30 cellular contexts compared by ENCODE assay signal in genomic region chr20:17343091-17343490, GRCh38.
"Had no signal": no experiment of that assay in that cellular context is flagged by ENCODE, and none has a peak within 500 bp of the region (broad histone marks: within the 10 kb centered on the region; RNA-seq: fewer than 3 reads in every experiment).

No MANE protein-coding gene starts in this region.

- H3K9me3 ChIP-seq: adrenal gland, body of pancreas, esophagus squamous epithelium, gastrocnemius medialis had no signal

- H3K27me3 ChIP-seq: adrenal gland, body of pancreas, foreskin keratinocyte, gastrocnemius medialis had no signal

- ATAC-seq: activated CD4-positive, CD25-positive, alpha-beta regulatory T cell treated with anti-CD3 and anti-CD28 coated beads, Interleukin-2, amount 50 U/mL, for 24 hours; activated CD8-positive, alpha-beta T cell treated with anti-CD3 and anti-CD28 coated beads for 36 hours; body of pancreas; foreskin keratinocyte; gastrocnemius medialis; T-helper 17 cell had no signal

- DNase-seq: activated B cell treated with CpG ODN at 0.5 μM for 24 hours; activated CD4-positive, alpha-beta T cell treated with anti-CD3 and anti-CD28 coated beads for 48 hours; activated CD4-positive, alpha-beta T cell treated with anti-CD3 and anti-CD28 coated beads, Interleukin-2, amount 50 U/mL, for 1 hour; activated CD4-positive, alpha-beta T cell treated with anti-CD3 and anti-CD28 coated beads, Interleukin-2, amount 50 U/mL, for 48 hours; activated CD8-positive, alpha-beta memory T cell treated with anti-CD3 and anti-CD28 coated beads for 24 hours; activated CD8-positive, alpha-beta T cell treated with anti-CD3 and anti-CD28 coated beads for 36 hours; activated gamma-delta T cell; activated naive CD4-positive, alpha-beta T cell; activated naive CD4-positive, alpha-beta T cell treated with anti-CD3 and anti-CD28 coated beads, Interleukin-2, amount 50 U/mL, for 16 hours; activated T-cell treated with anti-CD3 and anti-CD28 coated beads, Interleukin-2, amount 50 U/mL, for 48 hours; adrenal gland; aorta; body of pancreas; caudate nucleus; cortex of kidney; dermis blood vessel endothelial cell; effector CD8-positive, alpha-beta T cell; esophagus squamous epithelium; foreskin keratinocyte; gastrocnemius medialis; glutamatergic neuron; T-helper 1 cell; T-helper 17 cell; T1000 had no signal

- H3K27ac ChIP-seq: adrenal gland, body of pancreas, epithelial cell of prostate, esophagus squamous epithelium, foreskin keratinocyte, gastrocnemius medialis, WERI-Rb-1 had no signal

- FAIRE-seq: colon, endometrium, endothelial cell of umbilical vein had no signal

- H3K4me1 ChIP-seq: adrenal gland, body of pancreas, esophagus squamous epithelium, foreskin keratinocyte, gastrocnemius medialis had no signal

- H3K36me3 ChIP-seq: adrenal gland, esophagus squamous epithelium, gastrocnemius medialis had no signal

- H3K4me3 ChIP-seq: adrenal gland, body of pancreas, esophagus squamous epithelium, gastrocnemius medialis had no signal
